In genomic region chr7:16648551-16648950, GRCh38 we compare ENCODE assay signal across 11 cellular contexts. TPM values are rescaled to one million over a fixed set of nuclear protein-coding genes. Genes with fewer than 3 reads are reported as not detected.
DNase-seq lines count a peak whose midpoint lies in the region; ATAC-seq and TF ChIP-seq lines count a peak whose summit lies in the region.
"Had no signal": no experiment of that assay in that cellular context is flagged by ENCODE, and none has a peak within 500 bp of the region (broad histone marks: within the 10 kb centered on the region; RNA-seq: fewer than 3 reads in every experiment).

No MANE protein-coding gene starts in this region.

- peak overlapping the region; percentile 96 for H3K4me3 Mint-ChIP-seq in activated naive CD4-positive, alpha-beta T cell treated with anti-CD3 and anti-CD28 coated beads, Interleukin-2, amount 50 U/mL, for 24 hours
- H3K4me3 Mint-ChIP-seq in stimulated activated effector memory CD8-positive, alpha-beta T cell treated with anti-CD3 and anti-CD28 coated beads, Interleukin-12 subunit alpha, Interleukin-12 subunit beta, amount 100 ng/mL, for 72 hours = peak overlapping the region; percentile 93

- TF ChIP-seq CTCF in OCI-LY7 (conservative IDR thresholded peaks at IDR 0.05; ENCODE audit: low read length) (no peak), epithelial cell of proximal tubule (conservative IDR thresholded peaks at IDR 0.05; ENCODE audit: low read depth, low read length) (no peak)

- peak overlapping the region; percentile 97 for H3K4me2 ChIP-seq in OCI-LY7 (ENCODE audit: low read length)

- POLR2A ChIA-PET in OCI-LY7 (lab: Charles Lee) = interaction anchor here (1.6 kb wide), 2 partner anchors 10 to 109 kb away, joined by 3 to 6 read pairs; no protein-coding TSS in a partner anchor

- no peaks in the 10 kb centered on the region for H3K9me3 ChIP-seq in OCI-LY7 (ENCODE audit: low read length)
- H3K9me3 ChIP-seq: tibial nerve had no signal

- peaks cover 78% of the 10 kb centered on the region for H3K4me1 Mint-ChIP-seq in activated naive CD4-positive, alpha-beta T cell treated with anti-CD3 and anti-CD28 coated beads, Interleukin-2, amount 50 U/mL, for 24 hours
- peaks cover 74% of the 10 kb centered on the region for H3K4me1 Mint-ChIP-seq in stimulated activated effector memory CD8-positive, alpha-beta T cell treated with anti-CD3 and anti-CD28 coated beads, Interleukin-12 subunit alpha, Interleukin-12 subunit beta, amount 100 ng/mL, for 72 hours

- H3K4me3 ChIP-seq in OCI-LY7 (ENCODE audit: low read depth, low read length, poor library complexity, severe bottlenecking) (peak overlapping the region; percentile 96), epithelial cell of proximal tubule (ENCODE audit: low read depth, low read length) (peak overlapping the region; percentile 30)
- H3K4me3 ChIP-seq: tibial nerve had no signal

- peaks cover 79% of the 10 kb centered on the region for H3K79me2 ChIP-seq in OCI-LY7 (ENCODE audit: insufficient read depth, low read depth, low read length)

- intact Hi-C loops in OCI-LY7 (cut with micrococcal nuclease; ENCODE audit: unreplicated experiment) = loop anchor here (5.0 kb wide), 1 partner anchor 104 kb away; the partner anchor contains the start of gene TSPAN13

- no peaks in the 10 kb centered on the region for H3K9me3 Mint-ChIP-seq in activated naive CD4-positive, alpha-beta T cell treated with anti-CD3 and anti-CD28 coated beads, Interleukin-2, amount 50 U/mL, for 24 hours
- H3K9me3 Mint-ChIP-seq in stimulated activated effector memory CD8-positive, alpha-beta T cell treated with anti-CD3 and anti-CD28 coated beads, Interleukin-12 subunit alpha, Interleukin-12 subunit beta, amount 100 ng/mL, for 72 hours = no peaks in the 10 kb centered on the region

- no peak overlapping the region for H3K27ac ChIP-seq in OCI-LY7 (ENCODE audit: low read depth, low read length, poor library complexity, severe bottlenecking)

- DNase-seq in activated naive CD4-positive, alpha-beta T cell (lab: John Stamatoyannopoulos, UW) = no peak
- no peak for DNase-seq in OCI-LY7 (ENCODE audit: low spot score)
- no peak for DNase-seq in epithelial cell of proximal tubule (ENCODE audit: low read depth)
- no peak for DNase-seq in stimulated activated effector memory CD8-positive, alpha-beta T cell treated with anti-CD3 and anti-CD28 coated beads, Interleukin-12 subunit alpha, Interleukin-12 subunit beta, amount 100 ng/mL, for 72 hours (ENCODE audit: low spot score in 2 of 2)
- no peak for DNase-seq in NAMALWA (ENCODE audit: low spot score)
- DNase-seq in NCI-H2171 (lab: John Stamatoyannopoulos, UW) = no peak
- DNase-seq in NCI-H345 treated with DMSO at 0.1 percent for 48 hours (lab: John Stamatoyannopoulos, UW; ENCODE audit: unreplicated experiment) = no peak
- DNase-seq: activated CD4-positive, alpha-beta T cell treated with anti-CD3 and anti-CD28 coated beads for 1 hour; left cardiac atrium had no signal

- H2AFZ ChIP-seq in OCI-LY7 (ENCODE audit: low read length) = no peak overlapping the region

- peaks cover 58% of the 10 kb centered on the region for H4K20me1 ChIP-seq in OCI-LY7 (ENCODE audit: insufficient read depth, low read length)

- H3K36me3 ChIP-seq in OCI-LY7 (ENCODE audit: insufficient read depth, low read length) = peaks cover 31% of the 10 kb centered on the region
- H3K36me3 ChIP-seq: tibial nerve had no signal

- no peak overlapping the region for H3K27ac Mint-ChIP-seq in activated naive CD4-positive, alpha-beta T cell treated with anti-CD3 and anti-CD28 coated beads, Interleukin-2, amount 50 U/mL, for 24 hours
- H3K27ac Mint-ChIP-seq in stimulated activated effector memory CD8-positive, alpha-beta T cell treated with anti-CD3 and anti-CD28 coated beads, Interleukin-12 subunit alpha, Interleukin-12 subunit beta, amount 100 ng/mL, for 72 hours = peak overlapping the region; percentile 24

- no peaks in the 10 kb centered on the region for H3K27me3 Mint-ChIP-seq in activated naive CD4-positive, alpha-beta T cell treated with anti-CD3 and anti-CD28 coated beads, Interleukin-2, amount 50 U/mL, for 24 hours

- no TSS peak for BruUV-seq in OCI-LY7 (replicated peaks; lab: Mats Ljungman, UMichigan)

- H3K4me1 ChIP-seq in OCI-LY7 (ENCODE audit: insufficient read depth, low read length, poor library complexity, severe bottlenecking) = peaks cover 41% of the 10 kb centered on the region

- no peaks in the 10 kb centered on the region for H3K9me2 ChIP-seq in OCI-LY7 (ENCODE audit: insufficient read depth, low read length)

- H3K36me3 Mint-ChIP-seq in activated naive CD4-positive, alpha-beta T cell treated with anti-CD3 and anti-CD28 coated beads, Interleukin-2, amount 50 U/mL, for 24 hours = peaks cover 19% of the 10 kb centered on the region
- peaks cover 40% of the 10 kb centered on the region for H3K36me3 Mint-ChIP-seq in stimulated activated effector memory CD8-positive, alpha-beta T cell treated with anti-CD3 and anti-CD28 coated beads, Interleukin-12 subunit alpha, Interleukin-12 subunit beta, amount 100 ng/mL, for 72 hours

- CTCF ChIA-PET in OCI-LY7 (lab: Charles Lee; ENCODE audit: unreplicated experiment) = no interaction called here

- ATAC-seq in stimulated activated effector memory CD8-positive, alpha-beta T cell treated with anti-CD3 and anti-CD28 coated beads, Interleukin-12 subunit alpha, Interleukin-12 subunit beta, amount 100 ng/mL, for 72 hours = no peak
- ATAC-seq: left cardiac atrium had no signal

RNA-seq across cellular contexts. Expression of gene BZW2, which starts 2.6 kb away (rescaled TPM):
- total RNA-seq in OCI-LY7 (2014; rRNA removed; shearing (Covaris generic)) = 66.8 and 84.9 TPM in 2 replicates
- total RNA-seq in OCI-LY7 (2022) (75.2 and 81.6 TPM in 2 replicates), epithelial cell of proximal tubule (102 and 148 TPM in 2 replicates)

RNA-seq across cellular contexts. Expression of gene ANKMY2, which starts 3.0 kb away (rescaled TPM):
- 10.3 and 11.9 TPM in 2 replicates for total RNA-seq in OCI-LY7 (2014; rRNA removed; shearing (Covaris generic))
- total RNA-seq in OCI-LY7 (2022) = 13.0 and 15.2 TPM in 2 replicates
- total RNA-seq in epithelial cell of proximal tubule = 12.9 and 13.2 TPM in 2 replicates
